18 cellular contexts compared by ENCODE assay signal in genomic region chr20:7399575-7399974, GRCh38.
"Had no signal": no experiment of that assay in that cellular context is flagged by ENCODE, and none has a peak within 500 bp of the region (broad histone marks: within the 10 kb centered on the region; RNA-seq: fewer than 3 reads in every experiment).

No MANE protein-coding gene starts in this region.

- H3K27ac ChIP-seq: hepatocyte, right atrium auricular region, tibial artery had no signal

- ATAC-seq: activated CD8-positive, alpha-beta T cell treated with anti-CD3 and anti-CD28 coated beads, Interleukin-2, amount 10 ng/mL, durations not matched to agents 7 days and 5 days; activated naive CD8-positive, alpha-beta T cell treated with anti-CD3 and anti-CD28 coated beads, Interleukin-2, amount 50 U/mL, for 24 hours; esophagus mucosa; naive thymus-derived CD8-positive, alpha-beta T cell; T-helper 17 cell had no signal

- H3K79me2 ChIP-seq: hepatocyte had no signal

- H3K4me3 ChIP-seq: hepatocyte, right atrium auricular region, tibial artery had no signal

- H3K27me3 ChIP-seq: hepatocyte, right atrium auricular region, tibial artery had no signal

- H2AFZ ChIP-seq: hepatocyte had no signal

- H3K4me2 ChIP-seq: hepatocyte had no signal

- H3K4me1 ChIP-seq: right atrium auricular region, tibial artery had no signal

- DNase-seq: activated CD4-positive, alpha-beta T cell treated with anti-CD3 and anti-CD28 coated beads, Interleukin-2, amount 50 U/mL, for 1 hour; activated CD4-positive, CD25-positive, alpha-beta regulatory T cell treated with anti-CD3 and anti-CD28 coated beads, Interleukin-2, amount 50 U/mL, for 72 hours; activated CD8-positive, alpha-beta T cell treated with anti-CD3 and anti-CD28 coated beads, Interleukin-2, amount 10 ng/mL, durations not matched to agents 7 days and 5 days; activated gamma-delta T cell; activated naive CD4-positive, alpha-beta T cell treated with anti-CD3 and anti-CD28 coated beads, Interleukin-2, amount 50 U/mL, for 16 hours; activated naive CD8-positive, alpha-beta T cell treated with anti-CD3 and anti-CD28 coated beads, Interleukin-2, amount 50 U/mL, for 24 hours; caudate nucleus; effector CD8-positive, alpha-beta T cell; foreskin melanocyte; glutamatergic neuron; naive thymus-derived CD8-positive, alpha-beta T cell; stimulated activated CD4-positive, alpha-beta T cell treated with anti-CD3 and anti-CD28 coated beads, Interleukin-4, amount 100 ng/mL, for 24 hours; SW 1271; T-helper 17 cell; tibial artery had no signal

- H3K36me3 ChIP-seq: right atrium auricular region, tibial artery had no signal
